Comparison of ENCODE assay signal across 14 cellular contexts in the genomic region with DNA sequence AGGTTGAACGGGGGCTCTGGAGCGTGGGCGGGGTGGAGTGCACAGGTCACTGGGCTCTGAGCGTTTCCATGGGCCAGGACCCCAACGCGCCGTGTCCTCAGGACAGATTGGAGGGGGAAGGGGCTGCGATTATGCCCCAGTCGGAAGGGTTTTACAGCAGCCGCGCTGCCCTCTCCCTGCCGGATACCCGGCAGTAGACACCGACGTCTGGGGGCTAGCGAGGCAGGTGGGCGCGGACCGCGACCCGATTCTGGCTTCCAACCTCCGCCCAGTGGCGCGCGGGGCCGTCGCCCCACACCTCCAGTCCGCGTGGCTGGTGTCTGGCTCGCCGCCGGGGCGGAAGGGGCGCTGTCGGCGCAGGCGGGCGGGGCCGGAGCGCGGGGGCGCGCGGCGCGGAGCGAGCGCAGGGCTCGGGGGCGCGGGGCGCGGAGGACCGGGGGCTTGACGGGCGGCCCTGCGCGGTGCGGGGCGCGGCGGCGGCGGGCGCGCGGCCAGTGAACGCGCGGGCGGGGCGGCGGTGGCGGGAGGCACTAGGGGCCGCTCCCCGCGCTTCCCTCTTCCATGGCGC. TPM values are rescaled to one million over a fixed set of nuclear protein-coding genes. Genes with fewer than 3 reads are reported as not detected.
A peak's percentile ranks its signal among the peaks of the same experiment; 100 is the strongest.
DNase-seq lines count a peak whose midpoint lies in the region; ATAC-seq and TF ChIP-seq lines count a peak whose summit lies in the region.
"Had no signal": no experiment of that assay in that cellular context is flagged by ENCODE, and none has a peak within 500 bp of the region (broad histone marks: within the 10 kb centered on the region; RNA-seq: fewer than 3 reads in every experiment).

No MANE protein-coding gene starts in this region.

- H3K4me3 ChIP-seq in iPS-15b (ENCODE audit: low read depth, low read length) (peak overlapping the region; percentile 65), suprapubic skin (peak overlapping the region; percentile 57)

- peaks cover 92% of the 10 kb centered on the region for H3K27me3 Mint-ChIP-seq in activated naive CD4-positive, alpha-beta T cell treated with anti-CD3 and anti-CD28 coated beads, Interleukin-2, amount 10 ng/mL, durations not matched to agents 7 days and 5 days
- H3K27me3 Mint-ChIP-seq in activated CD8-positive, alpha-beta memory T cell treated with anti-CD3 and anti-CD28 coated beads, Interleukin-2, amount 10 ng/mL, durations not matched to agents 7 days and 5 days = peaks cover 47% of the 10 kb centered on the region

- H3K27ac ChIP-seq in VCaP = no peak overlapping the region
- no peak overlapping the region for H3K27ac ChIP-seq in suprapubic skin

- peaks cover 2% of the 10 kb centered on the region for H3K36me3 ChIP-seq in iPS-15b (ENCODE audit: control insufficient read depth, insufficient read depth, low read length)
- H3K36me3 ChIP-seq in suprapubic skin = no peaks in the 10 kb centered on the region

- no peak for ATAC-seq in activated naive CD4-positive, alpha-beta T cell treated with anti-CD3 and anti-CD28 coated beads, Interleukin-2, amount 50 U/mL, for 72 hours
- ATAC-seq in GM19035 (IDR thresholded peaks at IDR 0.05; ENCODE audit: unreplicated experiment) = no peak
- no peak for ATAC-seq in activated CD8-positive, alpha-beta memory T cell treated with anti-CD3 and anti-CD28 coated beads, Interleukin-2, amount 10 ng/mL, durations not matched to agents 7 days and 5 days

- peaks cover 12% of the 10 kb centered on the region for H3K4me1 Mint-ChIP-seq in activated naive CD4-positive, alpha-beta T cell treated with anti-CD3 and anti-CD28 coated beads, Interleukin-2, amount 10 ng/mL, durations not matched to agents 7 days and 5 days
- H3K4me1 Mint-ChIP-seq in activated CD8-positive, alpha-beta memory T cell treated with anti-CD3 and anti-CD28 coated beads, Interleukin-2, amount 10 ng/mL, durations not matched to agents 7 days and 5 days = peaks cover 5% of the 10 kb centered on the region

- TF ChIP-seq CTCF in VCaP (conservative IDR thresholded peaks at IDR 0.05) = peak; percentile 41
- TF ChIP-seq CTCF in suprapubic skin (IDR thresholded peaks at IDR 0.05) = no peak
- no peak for TF ChIP-seq CTCF in GM10248 (IDR thresholded peaks at IDR 0.05; ENCODE audit: control extremely low read depth, extremely low read depth, low read depth, missing control alignments)

- no peak overlapping the region for H3K4me3 Mint-ChIP-seq in activated naive CD4-positive, alpha-beta T cell treated with anti-CD3 and anti-CD28 coated beads, Interleukin-2, amount 10 ng/mL, durations not matched to agents 7 days and 5 days
- H3K4me3 Mint-ChIP-seq in activated CD8-positive, alpha-beta memory T cell treated with anti-CD3 and anti-CD28 coated beads, Interleukin-2, amount 10 ng/mL, durations not matched to agents 7 days and 5 days = no peak overlapping the region

- no peak overlapping the region for H3K27ac Mint-ChIP-seq in activated naive CD4-positive, alpha-beta T cell treated with anti-CD3 and anti-CD28 coated beads, Interleukin-2, amount 10 ng/mL, durations not matched to agents 7 days and 5 days
- H3K27ac Mint-ChIP-seq in activated naive CD4-positive, alpha-beta T cell treated with anti-CD3 and anti-CD28 coated beads, Interleukin-2, amount 50 U/mL, for 72 hours = no peak overlapping the region
- H3K27ac Mint-ChIP-seq in activated CD8-positive, alpha-beta memory T cell treated with anti-CD3 and anti-CD28 coated beads, Interleukin-2, amount 10 ng/mL, durations not matched to agents 7 days and 5 days = no peak overlapping the region
- H3K27ac Mint-ChIP-seq: CD8-positive, alpha-beta memory T cell had no signal

- H3K4me1 ChIP-seq in iPS-15b (ENCODE audit: control insufficient read depth, insufficient read depth, low read length) (no peaks in the 10 kb centered on the region), suprapubic skin (peaks cover 46% of the 10 kb centered on the region)

- H3K27me3 ChIP-seq in iPS-15b (ENCODE audit: control insufficient read depth, insufficient read depth, low read length) = peaks cover 18% of the 10 kb centered on the region
- H3K27me3 ChIP-seq in suprapubic skin = peaks cover 85% of the 10 kb centered on the region

- POLR2A ChIA-PET in GM10248 (lab: Yijun Ruan, JAX) = no interaction called here

- CTCF ChIA-PET in activated naive CD4-positive, alpha-beta T cell treated with anti-CD3 and anti-CD28 coated beads, Interleukin-2, amount 10 ng/mL, durations not matched to agents 7 days and 5 days (lab: Charles Lee) = no interaction called here
- CTCF ChIA-PET in activated CD8-positive, alpha-beta memory T cell treated with anti-CD3 and anti-CD28 coated beads, Interleukin-2, amount 10 ng/mL, durations not matched to agents 7 days and 5 days (lab: Charles Lee) = no interaction called here
- CTCF ChIA-PET in GM10248 (lab: Yijun Ruan, JAX) = no interaction called here

- WGBS in suprapubic skin = no CpG with 5 or more reads among the region's 78 CpGs

- peaks cover under 1% of the 10 kb centered on the region for H3K9me3 Mint-ChIP-seq in activated naive CD4-positive, alpha-beta T cell treated with anti-CD3 and anti-CD28 coated beads, Interleukin-2, amount 10 ng/mL, durations not matched to agents 7 days and 5 days
- no peaks in the 10 kb centered on the region for H3K9me3 Mint-ChIP-seq in activated naive CD4-positive, alpha-beta T cell treated with anti-CD3 and anti-CD28 coated beads, Interleukin-2, amount 50 U/mL, for 72 hours
- H3K9me3 Mint-ChIP-seq in activated CD8-positive, alpha-beta memory T cell treated with anti-CD3 and anti-CD28 coated beads, Interleukin-2, amount 10 ng/mL, durations not matched to agents 7 days and 5 days (ENCODE audit: low read depth) = no peaks in the 10 kb centered on the region

- no peak overlapping the region for H3K9ac ChIP-seq in iPS-15b (ENCODE audit: low read depth, low read length)

- H3K36me3 Mint-ChIP-seq in activated naive CD4-positive, alpha-beta T cell treated with anti-CD3 and anti-CD28 coated beads, Interleukin-2, amount 10 ng/mL, durations not matched to agents 7 days and 5 days = no peaks in the 10 kb centered on the region
- no peaks in the 10 kb centered on the region for H3K36me3 Mint-ChIP-seq in activated naive CD4-positive, alpha-beta T cell treated with anti-CD3 and anti-CD28 coated beads, Interleukin-2, amount 50 U/mL, for 72 hours
- H3K36me3 Mint-ChIP-seq in activated CD8-positive, alpha-beta memory T cell treated with anti-CD3 and anti-CD28 coated beads, Interleukin-2, amount 10 ng/mL, durations not matched to agents 7 days and 5 days = no peaks in the 10 kb centered on the region
- H3K36me3 Mint-ChIP-seq: CD8-positive, alpha-beta memory T cell had no signal

- no peak for TF ChIP-seq POLR2A in suprapubic skin (IDR thresholded peaks at IDR 0.05)

- TF ChIP-seq EP300 in suprapubic skin (IDR thresholded peaks at IDR 0.05) = no peak

- H3K9me3 ChIP-seq in iPS-15b (ENCODE audit: control insufficient read depth, insufficient read depth, low read length) (no peaks in the 10 kb centered on the region), suprapubic skin (no peaks in the 10 kb centered on the region)

- peak; percentile 23 for DNase-seq in activated naive CD4-positive, alpha-beta T cell treated with anti-CD3 and anti-CD28 coated beads, Interleukin-2, amount 10 ng/mL, durations not matched to agents 7 days and 5 days
- no peak for DNase-seq in activated naive CD4-positive, alpha-beta T cell treated with anti-CD3 and anti-CD28 coated beads, Interleukin-2, amount 50 U/mL, for 72 hours (ENCODE audit: low spot score in 2 of 2)
- DNase-seq in suprapubic skin (ENCODE audit: low spot score in 2 of 2) (no peak), GM10248 (ENCODE audit: extremely low spot score) (no peak)
- DNase-seq in activated CD8-positive, alpha-beta memory T cell treated with anti-CD3 and anti-CD28 coated beads, Interleukin-2, amount 10 ng/mL, durations not matched to agents 7 days and 5 days = no peak
- DNase-seq: activated gamma-delta T cell, NCI-H774, T-helper 2 cell had no signal

RNA-seq across cellular contexts. Expression of gene KIF26A, which starts 2.4 kb away (rescaled TPM):
- total RNA-seq in activated naive CD4-positive, alpha-beta T cell treated with anti-CD3 and anti-CD28 coated beads, Interleukin-2, amount 50 U/mL, for 72 hours = under 1 TPM in 1 of 2 donors, not detected in 1; 0.43 TPM
- 1 to 10 TPM; 2.1 to 6.1 (median 4.6) TPM for total RNA-seq in suprapubic skin
- 1 to 10 TPM in 1 of 2 experiments, under 1 TPM in 1; 0.21 to 1.1 TPM for total RNA-seq in activated CD8-positive, alpha-beta memory T cell treated with anti-CD3 and anti-CD28 coated beads, Interleukin-2, amount 10 ng/mL, durations not matched to agents 7 days and 5 days
- total RNA-seq: LHCN-M2 had no signal

RNA-seq across cellular contexts. Expression of gene ASPG, which starts 50.5 kb away (rescaled TPM):
- total RNA-seq in activated naive CD4-positive, alpha-beta T cell treated with anti-CD3 and anti-CD28 coated beads, Interleukin-2, amount 50 U/mL, for 72 hours = not detected
- 10 to 100 TPM; 26.0 to 38.5 (median 28.2) TPM for total RNA-seq in suprapubic skin
- not detected for total RNA-seq in activated CD8-positive, alpha-beta memory T cell treated with anti-CD3 and anti-CD28 coated beads, Interleukin-2, amount 10 ng/mL, durations not matched to agents 7 days and 5 days
- total RNA-seq: CD8-positive, alpha-beta memory T cell; osteocyte had no signal

Comparison
In these comparisons a context has a peak if more than half of its experiments do, and no peak if none do; other contexts are left out.
1. RNA of gene ASPG, which starts 50.5 kb away (total RNA-seq): 26.0 to 38.5 TPM in suprapubic skin; not detected in activated CD8-positive, alpha-beta memory T cell treated with anti-CD3 and anti-CD28 coated beads, Interleukin-2, amount 10 ng/mL, durations not matched to agents 7 days and 5 days and not detected in activated naive CD4-positive, alpha-beta T cell treated with anti-CD3 and anti-CD28 coated beads, Interleukin-2, amount 50 U/mL, for 72 hours; every median in the first group is over 10 times any median in the second.